33 cellular contexts compared by ENCODE assay signal in the genomic region with DNA sequence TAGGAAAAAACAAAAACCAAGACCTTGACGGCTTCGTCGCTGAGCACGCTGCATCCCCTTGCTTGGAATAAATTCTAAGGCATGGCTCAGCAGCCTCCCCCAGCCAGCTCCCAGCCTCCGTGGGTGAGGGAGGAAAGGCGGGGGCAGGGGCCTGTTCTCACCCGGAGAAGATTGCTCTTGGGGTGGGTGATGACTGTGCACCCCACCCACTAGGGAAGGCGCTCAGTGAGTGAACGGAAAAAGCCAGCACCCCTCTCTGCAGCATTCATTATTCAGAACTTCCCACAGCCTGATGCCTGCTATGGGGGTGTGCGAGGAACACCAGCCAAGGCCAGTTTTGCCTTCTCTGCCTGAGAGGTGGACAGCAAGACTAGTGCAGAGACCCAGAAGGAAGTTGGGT. TPM values are rescaled to one million over a fixed set of nuclear protein-coding genes. Genes with fewer than 3 reads are reported as not detected.
"Had no signal": no experiment of that assay in that cellular context is flagged by ENCODE, and none has a peak within 500 bp of the region (broad histone marks: within the 10 kb centered on the region; RNA-seq: fewer than 3 reads in every experiment).

No MANE protein-coding gene starts in this region.

- H3K9me3 ChIP-seq: ascending aorta had no signal

- DNase-seq: activated CD4-positive, alpha-beta memory T cell treated with anti-CD3 and anti-CD28 coated beads, Interleukin-2, amount 10 ng/mL, durations not matched to agents 7 days and 5 days; activated CD4-positive, alpha-beta T cell treated with anti-CD3 and anti-CD28 coated beads for 1 hour; activated CD4-positive, alpha-beta T cell treated with anti-CD3 and anti-CD28 coated beads for 48 hours; activated CD4-positive, CD25-positive, alpha-beta regulatory T cell; activated CD8-positive, alpha-beta memory T cell treated with anti-CD3 and anti-CD28 coated beads for 24 hours; activated CD8-positive, alpha-beta memory T cell treated with anti-CD3 and anti-CD28 coated beads, Interleukin-2, amount 10 ng/mL, durations not matched to agents 7 days and 5 days; activated CD8-positive, alpha-beta memory T cell treated with anti-CD3 and anti-CD28 coated beads, Interleukin-2, amount 50 U/mL, for 48 hours; activated effector memory CD4-positive, alpha-beta T cell treated with Interleukin-2 at 50 U/mL for 16 hours; activated naive CD4-positive, alpha-beta T cell treated with anti-CD3 and anti-CD28 coated beads, Interleukin-2, amount 50 U/mL, for 16 hours; activated naive CD8-positive, alpha-beta T cell treated with anti-CD3 and anti-CD28 coated beads for 36 hours; activated T-cell treated with anti-CD3 and anti-CD28 coated beads, Interleukin-2, amount 50 U/mL, for 48 hours; MM.1S; MV-4-11; NCI-H1092; NCI-H1436 treated with DMSO at 0.1 percent for 48 hours; NCI-H187; NCI-H2029 treated with DMSO at 0.1 percent for 48 hours; NCI-H2107; NCI-H2171; NCI-H510A; NCI-H526; NCI-H748 treated with DMSO at 0.1 percent for 48 hours; NK-92 treated with Interleukin-12 subunit alpha and Interleukin-12 subunit beta, amount 100 ng/mL, for 24 hours; OCI-M1; Right ventricle myocardium superior; SW 1271; T-helper 1 cell; T-helper 2 cell; T-helper 9 cell; WERI-Rb-1 had no signal

- H3K27me3 ChIP-seq: ascending aorta had no signal

- H3K27ac ChIP-seq: ascending aorta, cardiac muscle cell, KMS-11, WERI-Rb-1 had no signal

- H3K4me1 ChIP-seq: ascending aorta had no signal

- H3K36me3 ChIP-seq: ascending aorta, cardiac muscle cell, WERI-Rb-1 had no signal

- H3K4me3 ChIP-seq: ascending aorta, cardiac muscle cell had no signal

RNA-seq across cellular contexts. Expression of a gene that starts 19.3 kb away (rescaled TPM):
- total RNA-seq: activated CD4-positive, alpha-beta memory T cell treated with anti-CD3 and anti-CD28 coated beads, Interleukin-2, amount 10 ng/mL, durations not matched to agents 7 days and 5 days; activated CD8-positive, alpha-beta memory T cell treated with anti-CD3 and anti-CD28 coated beads, Interleukin-2, amount 10 ng/mL, durations not matched to agents 7 days and 5 days; activated naive CD8-positive, alpha-beta T cell treated with anti-CD3 and anti-CD28 coated beads for 36 hours had no signal
